ENCODE assay signal across 32 cellular contexts in the genomic region with DNA sequence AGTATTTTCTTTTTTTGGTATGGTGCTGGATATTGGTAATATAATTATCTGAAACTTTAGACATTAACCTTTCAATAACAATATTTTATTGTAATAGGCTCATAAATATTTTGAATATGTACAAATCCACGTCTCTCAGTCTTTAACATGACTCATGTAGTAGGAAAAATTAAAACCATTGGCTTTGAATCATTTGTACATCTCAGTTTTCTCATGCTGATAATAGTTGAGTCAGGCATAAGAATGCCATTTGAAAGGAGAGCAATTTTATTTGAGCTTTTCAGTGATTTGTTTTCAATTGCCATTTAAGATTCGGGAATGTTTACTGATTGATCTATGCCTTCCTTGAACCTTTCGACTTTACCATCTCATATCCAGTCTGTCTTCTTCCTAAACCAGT.
DNase-seq lines count a peak whose midpoint lies in the region; ATAC-seq and TF ChIP-seq lines count a peak whose summit lies in the region.
"Had no signal": no experiment of that assay in that cellular context is flagged by ENCODE, and none has a peak within 500 bp of the region (broad histone marks: within the 10 kb centered on the region; RNA-seq: fewer than 3 reads in every experiment).

No MANE protein-coding gene starts in this region.

- POLR2A ChIA-PET in SK-N-SH (lab: Yijun Ruan, JAX) = no interaction called here

- H3K4me3 ChIP-seq in SK-N-SH (ENCODE audit: low read depth in 2 of 2, low read length in 1 of 2) (no peak overlapping the region), fibroblast of mammary gland (ENCODE audit: control insufficient read depth, low read depth, low read length) (no peak overlapping the region)
- H3K4me3 ChIP-seq: BLaER1, GM12878, prostate gland, tibial nerve had no signal

- no peak overlapping the region for H3K4me3 Mint-ChIP-seq in stimulated activated memory B cell treated with anti-CD40 and anti-IgM and Interleukin-4, amounts not matched to agents 10 μg/mL and 1 μg/mL and 100 μg/mL, for 72 hours
- no peak overlapping the region for H3K4me3 Mint-ChIP-seq in activated T-helper 1 cell treated with anti-CD3 and anti-CD28 coated beads, Interleukin-12 subunit alpha, Interleukin-12 subunit beta, Interleukin-2, Interleukin-4 antibody, amounts not matched to agents 30 ng/mL and 10 ng/mL and 1 ng/mL, durations not matched to agents 14 hours and 24 hours and 36 hours
- H3K4me3 Mint-ChIP-seq: activated CD8-positive, alpha-beta memory T cell treated with anti-CD3 and anti-CD28 coated beads, Interleukin-2, amount 10 ng/mL, durations not matched to agents 7 days and 5 days; activated naive CD4-positive, alpha-beta T cell treated with anti-CD3 and anti-CD28 coated beads, Interleukin-2, amount 10 ng/mL, durations not matched to agents 7 days and 5 days; memory B cell; stimulated activated naive CD8-positive, alpha-beta T cell treated with anti-CD3 and anti-CD28 coated beads, Interleukin-15, amount 100 ng/mL, for 72 hours had no signal

- H3K9me2 ChIP-seq in SK-N-SH = no peaks in the 10 kb centered on the region

- CTCF ChIA-PET in SK-N-SH (lab: Yijun Ruan, JAX) = no interaction called here

- H3K36me3 Mint-ChIP-seq in stimulated activated memory B cell treated with anti-CD40 and anti-IgM and Interleukin-4, amounts not matched to agents 10 μg/mL and 1 μg/mL and 100 μg/mL, for 72 hours = no peaks in the 10 kb centered on the region
- H3K36me3 Mint-ChIP-seq in activated T-helper 1 cell treated with anti-CD3 and anti-CD28 coated beads, Interleukin-12 subunit alpha, Interleukin-12 subunit beta, Interleukin-2, Interleukin-4 antibody, amounts not matched to agents 30 ng/mL and 10 ng/mL and 1 ng/mL, durations not matched to agents 14 hours and 24 hours and 36 hours (ENCODE audit: low read depth) = no peaks in the 10 kb centered on the region
- H3K36me3 Mint-ChIP-seq: activated CD8-positive, alpha-beta memory T cell treated with anti-CD3 and anti-CD28 coated beads, Interleukin-2, amount 10 ng/mL, durations not matched to agents 7 days and 5 days; activated naive CD4-positive, alpha-beta T cell treated with anti-CD3 and anti-CD28 coated beads, Interleukin-2, amount 10 ng/mL, durations not matched to agents 7 days and 5 days; memory B cell had no signal

- no peaks in the 10 kb centered on the region for H3K36me3 ChIP-seq in SK-N-SH (replicated peaks in 1 of 2; ENCODE audit: control insufficient read depth in 1 of 2, insufficient read depth in 2 of 2, low read length in 1 of 2)
- H3K36me3 ChIP-seq: BLaER1, neutrophil, prostate gland, tibial nerve had no signal

- H3K79me2 ChIP-seq in SK-N-SH (ENCODE audit: insufficient read depth) = no peaks in the 10 kb centered on the region

- no peak overlapping the region for H3K4me2 ChIP-seq in SK-N-SH
- H3K4me2 ChIP-seq: BLaER1 had no signal

- no peaks in the 10 kb centered on the region for H3F3A ChIP-seq in SK-N-SH (replicated peaks; ENCODE audit: insufficient read depth)

- H3K4me1 Mint-ChIP-seq in stimulated activated memory B cell treated with anti-CD40 and anti-IgM and Interleukin-4, amounts not matched to agents 10 μg/mL and 1 μg/mL and 100 μg/mL, for 72 hours = no peaks in the 10 kb centered on the region
- H3K4me1 Mint-ChIP-seq in activated T-helper 1 cell treated with anti-CD3 and anti-CD28 coated beads, Interleukin-12 subunit alpha, Interleukin-12 subunit beta, Interleukin-2, Interleukin-4 antibody, amounts not matched to agents 30 ng/mL and 10 ng/mL and 1 ng/mL, durations not matched to agents 14 hours and 24 hours and 36 hours (ENCODE audit: low read depth) = no peaks in the 10 kb centered on the region
- H3K4me1 Mint-ChIP-seq: activated CD8-positive, alpha-beta memory T cell treated with anti-CD3 and anti-CD28 coated beads, Interleukin-2, amount 10 ng/mL, durations not matched to agents 7 days and 5 days; activated naive CD4-positive, alpha-beta T cell treated with anti-CD3 and anti-CD28 coated beads, Interleukin-2, amount 10 ng/mL, durations not matched to agents 7 days and 5 days; memory B cell; stimulated activated naive CD8-positive, alpha-beta T cell treated with anti-CD3 and anti-CD28 coated beads, Interleukin-15, amount 100 ng/mL, for 72 hours had no signal

- TF ChIP-seq CTCF in SK-N-SH (IDR thresholded peaks at IDR 0.05) = no peak
- TF ChIP-seq CTCF in fibroblast of mammary gland (conservative IDR thresholded peaks at IDR 0.05; ENCODE audit: control insufficient read depth, insufficient read depth, low read depth, low read length) = no peak

- no peaks in the 10 kb centered on the region for H3K9me3 ChIP-seq in SK-N-SH
- H3K9me3 ChIP-seq: BLaER1, Caco-2, neutrophil, prostate gland, tibial nerve had no signal

- peak overlapping the region in 1 of 2 experiments; percentile 75; a peak in 2 of 4 replicates for H3K27ac ChIP-seq in SK-N-SH (ENCODE audit: low read depth in 2 of 2, low read length in 1 of 2)
- H3K27ac ChIP-seq: 22Rv1, BLaER1, neutrophil, prostate gland, tibial nerve had no signal

- ATAC-seq in SK-N-SH treated with all-trans-retinoic acid at 6 μM for 48 hours = no peak
- ATAC-seq in stimulated activated memory B cell treated with anti-CD40 and anti-IgM and Interleukin-4, amounts not matched to agents 10 μg/mL and 1 μg/mL and 100 μg/mL, for 72 hours = no peak
- ATAC-seq: activated CD8-positive, alpha-beta memory T cell treated with anti-CD3 and anti-CD28 coated beads, Interleukin-2, amount 10 ng/mL, durations not matched to agents 7 days and 5 days; GM12878; left colon; stimulated activated naive CD8-positive, alpha-beta T cell treated with anti-CD3 and anti-CD28 coated beads, Interleukin-15, amount 100 ng/mL, for 72 hours had no signal

- H3K27me3 ChIP-seq in SK-N-SH (ENCODE audit: insufficient read depth) = peaks cover 7% of the 10 kb centered on the region; the same call in 1 of the 2 replicates
- H3K27me3 ChIP-seq: BLaER1, neutrophil, tibial nerve had no signal

- no peaks in the 10 kb centered on the region for H3K9me3 Mint-ChIP-seq in stimulated activated memory B cell treated with anti-CD40 and anti-IgM and Interleukin-4, amounts not matched to agents 10 μg/mL and 1 μg/mL and 100 μg/mL, for 72 hours
- no peaks in the 10 kb centered on the region for H3K9me3 Mint-ChIP-seq in activated T-helper 1 cell treated with anti-CD3 and anti-CD28 coated beads, Interleukin-12 subunit alpha, Interleukin-12 subunit beta, Interleukin-2, Interleukin-4 antibody, amounts not matched to agents 30 ng/mL and 10 ng/mL and 1 ng/mL, durations not matched to agents 14 hours and 24 hours and 36 hours
- H3K9me3 Mint-ChIP-seq: activated naive CD4-positive, alpha-beta T cell treated with anti-CD3 and anti-CD28 coated beads, Interleukin-2, amount 10 ng/mL, durations not matched to agents 7 days and 5 days; stimulated activated naive CD8-positive, alpha-beta T cell treated with anti-CD3 and anti-CD28 coated beads, Interleukin-15, amount 100 ng/mL, for 72 hours had no signal

- intact Hi-C loops in activated T-helper 1 cell treated with anti-CD3 and anti-CD28 coated beads, Interleukin-12 subunit alpha, Interleukin-12 subunit beta, Interleukin-2, Interleukin-4 antibody, amounts not matched to agents 30 ng/mL and 10 ng/mL and 1 ng/mL, durations not matched to agents 14 hours and 24 hours and 36 hours (cut with micrococcal nuclease) = no loop called here

- H4K20me1 ChIP-seq in SK-N-SH (ENCODE audit: insufficient read depth) = no peaks in the 10 kb centered on the region
- H4K20me1 ChIP-seq: BLaER1 had no signal

- no peak for TF ChIP-seq RAD21 in SK-N-SH (IDR thresholded peaks at IDR 0.05; ENCODE audit: low read length)

- no peak for TF ChIP-seq EP300 in SK-N-SH (IDR thresholded peaks at IDR 0.05; ENCODE audit: borderline replicate concordance in 1 of 2, low read depth in 1 of 2, low read length in 1 of 2)

- peaks cover 13% of the 10 kb centered on the region for H3K27me3 Mint-ChIP-seq in stimulated activated memory B cell treated with anti-CD40 and anti-IgM and Interleukin-4, amounts not matched to agents 10 μg/mL and 1 μg/mL and 100 μg/mL, for 72 hours
- H3K27me3 Mint-ChIP-seq in activated T-helper 1 cell treated with anti-CD3 and anti-CD28 coated beads, Interleukin-12 subunit alpha, Interleukin-12 subunit beta, Interleukin-2, Interleukin-4 antibody, amounts not matched to agents 30 ng/mL and 10 ng/mL and 1 ng/mL, durations not matched to agents 14 hours and 24 hours and 36 hours (ENCODE audit: insufficient read depth) = no peaks in the 10 kb centered on the region
- H3K27me3 Mint-ChIP-seq: activated naive CD4-positive, alpha-beta T cell treated with anti-CD3 and anti-CD28 coated beads, Interleukin-2, amount 10 ng/mL, durations not matched to agents 7 days and 5 days; stimulated activated naive CD8-positive, alpha-beta T cell treated with anti-CD3 and anti-CD28 coated beads, Interleukin-15, amount 100 ng/mL, for 72 hours had no signal

- no peak overlapping the region for H3K27ac Mint-ChIP-seq in stimulated activated memory B cell treated with anti-CD40 and anti-IgM and Interleukin-4, amounts not matched to agents 10 μg/mL and 1 μg/mL and 100 μg/mL, for 72 hours
- H3K27ac Mint-ChIP-seq in activated T-helper 1 cell treated with anti-CD3 and anti-CD28 coated beads, Interleukin-12 subunit alpha, Interleukin-12 subunit beta, Interleukin-2, Interleukin-4 antibody, amounts not matched to agents 30 ng/mL and 10 ng/mL and 1 ng/mL, durations not matched to agents 14 hours and 24 hours and 36 hours = no peak overlapping the region
- H3K27ac Mint-ChIP-seq: activated CD8-positive, alpha-beta memory T cell treated with anti-CD3 and anti-CD28 coated beads, Interleukin-2, amount 10 ng/mL, durations not matched to agents 7 days and 5 days; activated naive CD4-positive, alpha-beta T cell treated with anti-CD3 and anti-CD28 coated beads, Interleukin-2, amount 10 ng/mL, durations not matched to agents 7 days and 5 days; memory B cell; stimulated activated naive CD8-positive, alpha-beta T cell treated with anti-CD3 and anti-CD28 coated beads, Interleukin-15, amount 100 ng/mL, for 72 hours had no signal

- 6% methylated on average over 3 of the region's 3 CpGs for WGBS in SK-N-SH (ENCODE audit: low lambda C conversion rate)

- H3K9ac ChIP-seq in SK-N-SH = no peak overlapping the region
- H3K9ac ChIP-seq: BLaER1 had no signal

- peak overlapping the region; percentile 79 for H2AFZ ChIP-seq in SK-N-SH (ENCODE audit: low read depth)

- DNase-seq in SK-N-SH (no peak), amniotic epithelial cell (ENCODE audit: low read depth) (peak; percentile 81), fibroblast of mammary gland (ENCODE audit: low read depth) (peak; percentile 82), hypothalamus (lab: John Stamatoyannopoulos, UW) (no peak), NCI-H2171 (lab: John Stamatoyannopoulos, UW) (no peak)
- DNase-seq in activated T-helper 1 cell treated with anti-CD3 and anti-CD28 coated beads, Interleukin-12 subunit alpha, Interleukin-12 subunit beta, Interleukin-2, Interleukin-4 antibody, amounts not matched to agents 30 ng/mL and 10 ng/mL and 1 ng/mL, durations not matched to agents 14 hours and 24 hours and 36 hours (ENCODE audit: low spot score) = no peak
- DNase-seq: activated CD4-positive, alpha-beta T cell treated with anti-CD3 and anti-CD28 coated beads, Interleukin-2, amount 50 U/mL, for 1 hour; activated CD8-positive, alpha-beta memory T cell treated with anti-CD3 and anti-CD28 coated beads, Interleukin-2, amount 10 ng/mL, durations not matched to agents 7 days and 5 days; activated naive CD4-positive, alpha-beta T cell treated with anti-CD3 and anti-CD28 coated beads, Interleukin-2, amount 10 ng/mL, durations not matched to agents 7 days and 5 days; anterior cingulate cortex; Caco-2; DMS79 treated with DMSO at 0.1 percent for 48 hours; GOT3; head of caudate nucleus; Kasumi-1; left colon; NCI-H1930; NCI-H2227 treated with DMSO at 0.1 percent for 48 hours; NCI-H774; OCI-M1; Right ventricle myocardium superior; stimulated activated naive CD8-positive, alpha-beta T cell treated with anti-CD3 and anti-CD28 coated beads, Interleukin-15, amount 100 ng/mL, for 72 hours; T-helper 9 cell had no signal

- H3K4me1 ChIP-seq in SK-N-SH (ENCODE audit: control insufficient read depth in 1 of 2, insufficient read depth in 2 of 2, low read depth in 1 of 2, low read length in 1 of 2) = no peaks in the 10 kb centered on the region; a peak in 1 of 4 replicates
- H3K4me1 ChIP-seq: BLaER1, prostate gland, tibial nerve had no signal

Comparison
In these comparisons a context has a peak if more than half of its experiments do, and no peak if none do; other contexts are left out.
1. DNase-seq: peak in amniotic epithelial cell (single experiment) and fibroblast of mammary gland (single experiment); none in SK-N-SH (single experiment), hypothalamus (0 of 51), activated T-helper 1 cell treated with anti-CD3 and anti-CD28 coated beads, Interleukin-12 subunit alpha, Interleukin-12 subunit beta, Interleukin-2, Interleukin-4 antibody, amounts not matched to agents 30 ng/mL and 10 ng/mL and 1 ng/mL, durations not matched to agents 14 hours and 24 hours and 36 hours (single experiment) and NCI-H2171 (single experiment).